ENCODE assay signal across 27 cellular contexts in the genomic region with DNA sequence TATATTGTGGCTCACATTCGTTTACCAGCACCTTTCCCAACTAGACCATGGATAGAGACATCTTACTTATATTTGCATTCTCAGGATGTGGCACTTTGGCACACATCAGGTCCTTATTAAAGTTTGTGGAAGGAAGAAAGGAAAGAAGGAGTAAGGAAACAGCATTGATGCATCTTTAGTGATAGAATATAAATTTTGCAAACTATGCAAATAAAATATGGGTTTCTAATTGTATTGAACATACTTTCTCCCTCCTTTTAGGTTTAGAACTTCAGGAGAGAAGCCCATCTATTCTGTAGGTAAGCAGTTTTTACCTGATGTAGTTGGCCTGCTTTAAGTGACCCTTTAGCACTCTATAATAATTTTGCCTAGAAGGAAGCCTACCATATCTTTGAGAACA.
"Had no signal": no experiment of that assay in that cellular context is flagged by ENCODE, and none has a peak within 500 bp of the region (broad histone marks: within the 10 kb centered on the region; RNA-seq: fewer than 3 reads in every experiment).

No MANE protein-coding gene starts in this region.

- H3K27me3 ChIP-seq: stomach, suprapubic skin, testis, thyroid gland, tibial artery, tibial nerve, transverse colon, upper lobe of left lung, upper lobe of right lung, uterus, vagina had no signal

- DNase-seq: stimulated activated CD4-positive, alpha-beta T cell treated with anti-CD3 and anti-CD28 coated beads, Interleukin-2, amount 100 ng/mL, for 48 hours; stimulated activated CD4-positive, alpha-beta T cell treated with anti-CD3 and anti-CD28 coated beads, Interleukin-4, amount 100 ng/mL, for 1 hour; stimulated activated CD4-positive, alpha-beta T cell treated with anti-CD3 and anti-CD28 coated beads, Interleukin-4, amount 100 ng/mL, for 24 hours; stimulated activated CD4-positive, alpha-beta T cell treated with anti-CD3 and anti-CD28 coated beads, Interleukin-4, amount 100 ng/mL, for 4 hours; stimulated activated CD8-positive, alpha-beta memory T cell treated with anti-CD3 and anti-CD28 coated beads, Interleukin-4, amount 100 ng/mL, for 48 hours; stimulated activated naive B cell treated with anti-CD40 and anti-IgM and Interleukin-4, amounts not matched to agents 10 μg/mL and 1 μg/mL and 100 μg/mL, for 72 hours; stimulated activated naive CD4-positive, alpha-beta T cell; stimulated activated naive CD4-positive, alpha-beta T cell treated with Interleukin-2 at 50 U/mL for 16 hours; stimulated activated naive CD8-positive, alpha-beta T cell treated with anti-CD3 and anti-CD28 coated beads, Interleukin-15, amount 100 ng/mL, for 72 hours; stimulated activated naive CD8-positive, alpha-beta T cell treated with anti-CD3 and anti-CD28 coated beads, Interleukin-15, Interleukin-2, amounts not matched to agents 100 U/mL and 50 U/mL, for 24 hours; stomach; substantia nigra; testis; thyroid gland; tibial artery; transverse colon; trophoblast cell; upper lobe of right lung; uterus had no signal

- ATAC-seq: stimulated activated effector memory CD8-positive, alpha-beta T cell treated with anti-CD3 and anti-CD28 coated beads, Interleukin-12 subunit alpha, Interleukin-12 subunit beta, amount 100 ng/mL, for 72 hours; stimulated activated memory B cell treated with anti-CD40 and anti-IgM and Interleukin-4, amounts not matched to agents 10 μg/mL and 1 μg/mL and 100 μg/mL, for 72 hours; stimulated activated naive B cell treated with anti-CD40 and anti-IgM and Interleukin-4, amounts not matched to agents 10 μg/mL and 1 μg/mL and 100 μg/mL, for 72 hours; stimulated activated naive CD8-positive, alpha-beta T cell treated with anti-CD3 and anti-CD28 coated beads, Interleukin-15, amount 100 ng/mL, for 72 hours; stimulated activated naive CD8-positive, alpha-beta T cell treated with anti-CD3 and anti-CD28 coated beads, Interleukin-15, Interleukin-2, amounts not matched to agents 100 U/mL and 50 U/mL, for 24 hours; upper lobe of right lung had no signal

- H3K36me3 ChIP-seq: thoracic aorta, thyroid gland, uterus had no signal

- H3K4me1 ChIP-seq: stomach, suprapubic skin, testis, tibial artery, transverse colon, upper lobe of right lung, uterus, vagina had no signal

- H3K9me3 ChIP-seq: stomach, suprapubic skin, testis, thoracic aorta, thyroid gland, tibial artery, tibial nerve, transverse colon, upper lobe of left lung, upper lobe of right lung, uterus, vagina had no signal

- FAIRE-seq: urothelium cell line had no signal

- H3K4me3 ChIP-seq: stomach, suprapubic skin, testis, thoracic aorta, thyroid gland, tibial artery, tibial nerve, transverse colon, upper lobe of left lung, upper lobe of right lung, uterus, vagina had no signal

- H3K27ac ChIP-seq: stomach, suprapubic skin, testis, thoracic aorta, thyroid gland, tibial artery, tibial nerve, transverse colon, upper lobe of left lung, upper lobe of right lung, uterus, vagina had no signal
